18 cellular contexts compared by ENCODE assay signal in genomic region chr9:136984464-136985026, GRCh38. TPM values are rescaled to one million over a fixed set of nuclear protein-coding genes. Genes with fewer than 3 reads are reported as not detected.
DNase-seq lines count a peak whose midpoint lies in the region; ATAC-seq and TF ChIP-seq lines count a peak whose summit lies in the region.
"Had no signal": no experiment of that assay in that cellular context is flagged by ENCODE, and none has a peak within 500 bp of the region (broad histone marks: within the 10 kb centered on the region; RNA-seq: fewer than 3 reads in every experiment).

No MANE protein-coding gene starts in this region.

- H3K36me3 Mint-ChIP-seq in central memory CD8-positive, alpha-beta T cell (ENCODE audit: insufficient read depth), result peaks cover 2% of the 10 kb centered on the region

- H3K9ac ChIP-seq in iPS-15b (ENCODE audit: low read depth, low read length), result no peak overlapping the region
- no peak overlapping the region for H3K9ac ChIP-seq in SK-N-SH
- H3K9ac ChIP-seq: BLaER1 treated with 17β-estradiol and CSF1 and Interleukin-3, amounts not matched to agents 10 nM and 100 nM had no signal

- no peak for TF ChIP-seq EP300 in SK-N-SH (IDR thresholded peaks at IDR 0.05; ENCODE audit: borderline replicate concordance in 1 of 2, low read depth in 1 of 2, low read length in 1 of 2)

- intact Hi-C loops in left ventricle myocardium inferior (cut with micrococcal nuclease), result no loop called here
- intact Hi-C loops in cardiac septum (cut with DNase I), result no loop called here

- peaks cover 7% of the 10 kb centered on the region for H3K4me1 Mint-ChIP-seq in central memory CD8-positive, alpha-beta T cell

- ATAC-seq in central memory CD8-positive, alpha-beta T cell (replicated peaks; ENCODE audit: extremely low read depth, poor library complexity, severe bottlenecking), result no peak
- ATAC-seq: PC-3 had no signal

- H3K9me3 Mint-ChIP-seq in central memory CD8-positive, alpha-beta T cell, result no peaks in the 10 kb centered on the region

- peaks cover 12% of the 10 kb centered on the region for H3K27me3 Mint-ChIP-seq in central memory CD8-positive, alpha-beta T cell

- 58% methylated on average over 5 of the region's 29 CpGs for WGBS in SK-N-SH (ENCODE audit: low lambda C conversion rate)

- H3K27me3 ChIP-seq in left ventricle myocardium inferior (ENCODE audit: low read depth), result peaks cover 15% of the 10 kb centered on the region
- peaks cover 15% of the 10 kb centered on the region for H3K27me3 ChIP-seq in iPS-15b (ENCODE audit: control insufficient read depth, insufficient read depth, low read length)
- no peaks in the 10 kb centered on the region for H3K27me3 ChIP-seq in SK-N-SH (ENCODE audit: insufficient read depth)

- H3K27ac Mint-ChIP-seq in central memory CD8-positive, alpha-beta T cell (ENCODE audit: low read depth), result no peak overlapping the region

- no peak overlapping the region for H3K4me2 ChIP-seq in SK-N-SH

- H3K4me1 ChIP-seq in left ventricle myocardium inferior (peaks cover 62% of the 10 kb centered on the region), iPS-15b (ENCODE audit: control insufficient read depth, insufficient read depth, low read length) (no peaks in the 10 kb centered on the region), SK-N-SH (ENCODE audit: control insufficient read depth in 1 of 2, insufficient read depth in 2 of 2, low read depth in 1 of 2, low read length in 1 of 2) (peaks cover 0 to 5% of the 10 kb centered on the region in 2 experiments; a peak in 1 of 4 replicates)

- H3K36me3 ChIP-seq in left ventricle myocardium inferior (no peaks in the 10 kb centered on the region), iPS-15b (ENCODE audit: control insufficient read depth, insufficient read depth, low read length) (no peaks in the 10 kb centered on the region), SK-N-SH (replicated peaks in 1 of 2; ENCODE audit: control insufficient read depth in 1 of 2, insufficient read depth in 2 of 2, low read length in 1 of 2) (no peaks in the 10 kb centered on the region)
- H3K36me3 ChIP-seq: BLaER1 treated with 17β-estradiol and CSF1 and Interleukin-3, amounts not matched to agents 10 nM and 100 nM had no signal

- peaks cover 1% of the 10 kb centered on the region for H3F3A ChIP-seq in SK-N-SH (replicated peaks; ENCODE audit: insufficient read depth)

- no peak overlapping the region for H2AFZ ChIP-seq in SK-N-SH (ENCODE audit: low read depth)

- H3K4me3 ChIP-seq in left ventricle myocardium inferior (peak overlapping the region; percentile 42), iPS-15b (ENCODE audit: low read depth, low read length) (peak overlapping the region; percentile 37), SK-N-SH (ENCODE audit: low read depth in 2 of 2, low read length in 1 of 2) (no peak overlapping the region)
- H3K4me3 ChIP-seq: BLaER1 treated with 17β-estradiol and CSF1 and Interleukin-3, amounts not matched to agents 10 nM and 100 nM had no signal

- H3K9me3 ChIP-seq in left ventricle myocardium inferior (replicated peaks) (no peaks in the 10 kb centered on the region), iPS-15b (ENCODE audit: control insufficient read depth, insufficient read depth, low read length) (no peaks in the 10 kb centered on the region), SK-N-SH (no peaks in the 10 kb centered on the region)
- H3K9me3 ChIP-seq: BLaER1 treated with 17β-estradiol and CSF1 and Interleukin-3, amounts not matched to agents 10 nM and 100 nM had no signal

- DNase-seq in left ventricle myocardium inferior (no peak), cardiac septum (ENCODE audit: low spot score) (no peak), substantia nigra (lab: John Stamatoyannopoulos, UW) (peak in 4 of 49 donors; percentile 21 to 61 (median 54)), SK-N-SH (no peak), SKM-1 (lab: John Stamatoyannopoulos, UW; ENCODE audit: unreplicated experiment) (no peak), COLO829 (ENCODE audit: low spot score) (no peak)
- no peak for DNase-seq in central memory CD8-positive, alpha-beta T cell (ENCODE audit: low spot score in 2 of 2)
- DNase-seq: 8988T, COR-L47, DMS53, HCEC 1CT, NCI-H1436 treated with DMSO at 0.1 percent for 48 hours, NCI-H2081 treated with DMSO at 0.1 percent for 48 hours, NCI-H226, PC-3 had no signal

- CTCF ChIA-PET in SK-N-SH (lab: Yijun Ruan, JAX), result no interaction called here

- H4K20me1 ChIP-seq in SK-N-SH (ENCODE audit: insufficient read depth), result no peaks in the 10 kb centered on the region
- H4K20me1 ChIP-seq: BLaER1 treated with 17β-estradiol and CSF1 and Interleukin-3, amounts not matched to agents 10 nM and 100 nM had no signal

- TF ChIP-seq RAD21 in SK-N-SH (IDR thresholded peaks at IDR 0.05; ENCODE audit: low read length), result no peak

- no peaks in the 10 kb centered on the region for H3K9me2 ChIP-seq in SK-N-SH

- no peak for TF ChIP-seq CTCF in left ventricle myocardium inferior (IDR thresholded peaks at IDR 0.05; ENCODE audit: borderline replicate concordance)
- TF ChIP-seq CTCF in SK-N-SH (IDR thresholded peaks at IDR 0.05), result no peak

- POLR2A ChIA-PET in SK-N-SH (lab: Yijun Ruan, JAX), result no interaction called here

- peak overlapping the region; percentile 41 for H3K4me3 Mint-ChIP-seq in central memory CD8-positive, alpha-beta T cell

- no peaks in the 10 kb centered on the region for H3K79me2 ChIP-seq in SK-N-SH (ENCODE audit: insufficient read depth)

- H3K27ac ChIP-seq in left ventricle myocardium inferior (replicated peaks), result peak overlapping the region; percentile 91
- H3K27ac ChIP-seq in substantia nigra (ENCODE audit: low read depth, low read length, poor library complexity, severe bottlenecking), result peak overlapping the region; percentile 46
- no peak overlapping the region for H3K27ac ChIP-seq in SK-N-SH (ENCODE audit: low read depth in 2 of 2, low read length in 1 of 2)
- H3K27ac ChIP-seq: BLaER1 treated with 17β-estradiol and CSF1 and Interleukin-3, amounts not matched to agents 10 nM and 100 nM had no signal

TF ChIP-seq in SK-N-SH, 30 proteins besides CTCF, POLR2A, EP300 and RAD21 (continues in another document):
- TF ChIP-seq MEF2A (IDR thresholded peaks at IDR 0.05; ENCODE audit: borderline replicate concordance, low read depth) (no peak), FOXJ3 (CRISPR knock-in tag; IDR thresholded peaks at IDR 0.05) (no peak), FOXM1 (IDR thresholded peaks at IDR 0.05; ENCODE audit: low read depth) (no peak), CHD2 (IDR thresholded peaks at IDR 0.05; ENCODE audit: low read length, partially characterized antibody) (no peak), POLR2AphosphoS5 (IDR thresholded peaks at IDR 0.05; ENCODE audit: low read depth, low read length) (no peak), TAF1 (IDR thresholded peaks at IDR 0.05; ENCODE audit: borderline replicate concordance, low read depth, low read length) (no peak), ZBTB33 (IDR thresholded peaks at IDR 0.05; ENCODE audit: borderline replicate concordance, low read depth) (no peak)

RNA-seq across cellular contexts. Expression of gene LCNL1, which starts 1.8 kb away (rescaled TPM):
- total RNA-seq in left ventricle myocardium inferior (11.7 TPM), cardiac septum (5.9 TPM)
- not detected in 2 replicates for polyA plus RNA-seq in SK-N-SH (2012; rRNA removed)
- polyA plus RNA-seq in SK-N-SH (2012; cell fraction: cytosol; rRNA removed), result not detected in 2 replicates
- 0.02 and 0.06 TPM in 2 replicates for polyA plus RNA-seq in SK-N-SH (2012; cell fraction: nucleus; rRNA removed)
- total RNA-seq: HT-29, PC-3 had no signal

RNA-seq across cellular contexts. Expression of gene PTGDS, which starts 7.2 kb away (rescaled TPM):
- 3,579 TPM for total RNA-seq in left ventricle myocardium inferior
- 1,323 TPM for total RNA-seq in cardiac septum
- polyA plus RNA-seq in SK-N-SH (2012; rRNA removed), result not detected in 2 replicates
- not detected in 2 replicates for polyA plus RNA-seq in SK-N-SH (2012; cell fraction: cytosol; rRNA removed)
- 0.46 TPM in 1 of 2 replicates, not detected in the other for polyA plus RNA-seq in SK-N-SH (2012; cell fraction: nucleus; rRNA removed)
- total RNA-seq: HT-29, PC-3 had no signal

RNA-seq across cellular contexts. Expression of gene PAXX, which starts 7.7 kb away (rescaled TPM):
- total RNA-seq in left ventricle myocardium inferior (19.8 TPM), cardiac septum (26.0 TPM)
- polyA plus RNA-seq in SK-N-SH (2012; rRNA removed), result 37.8 and 52.9 TPM in 2 replicates
- polyA plus RNA-seq in SK-N-SH (2012; cell fraction: cytosol; rRNA removed), result 14.7 and 23.5 TPM in 2 replicates
- 271 and 429 TPM in 2 replicates for polyA plus RNA-seq in SK-N-SH (2012; cell fraction: nucleus; rRNA removed)

RNA-seq across cellular contexts. Expression of gene CLIC3, which starts 11.8 kb away (rescaled TPM):
- total RNA-seq in left ventricle myocardium inferior, result 1.6 TPM
- 12.9 TPM for total RNA-seq in cardiac septum
- polyA plus RNA-seq in SK-N-SH (2012; rRNA removed), result 0.60 and 1.0 TPM in 2 replicates
- 0.31 and 0.83 TPM in 2 replicates for polyA plus RNA-seq in SK-N-SH (2012; cell fraction: cytosol; rRNA removed)
- polyA plus RNA-seq in SK-N-SH (2012; cell fraction: nucleus; rRNA removed), result 1.7 and 2.2 TPM in 2 replicates

RNA-seq across cellular contexts. Expression of gene LCN12, which starts 32.5 kb away (rescaled TPM):
- total RNA-seq in left ventricle myocardium inferior (7.8 TPM), cardiac septum (20.7 TPM)
- 0.87 and 1.1 TPM in 2 replicates for polyA plus RNA-seq in SK-N-SH (2012; rRNA removed)
- 0.09 and 0.15 TPM in 2 replicates for polyA plus RNA-seq in SK-N-SH (2012; cell fraction: cytosol; rRNA removed)
- 6.2 and 6.8 TPM in 2 replicates for polyA plus RNA-seq in SK-N-SH (2012; cell fraction: nucleus; rRNA removed)

Comparison
In these comparisons a context has a peak if more than half of its experiments do, and no peak if none do; other contexts are left out.
1. H3K27ac ChIP-seq: peak in left ventricle myocardium inferior (single experiment) and substantia nigra (single experiment); none in SK-N-SH (0 of 2).
2. H3K4me3 ChIP-seq: peak in left ventricle myocardium inferior (single experiment) and iPS-15b (single experiment); none in SK-N-SH (0 of 2).